ENCODE assay signal across 2 cellular contexts in genomic region chr1:8157765-8158164, GRCh38.
TF ChIP-seq lines count a peak whose summit lies in the region.

No MANE protein-coding gene starts in this region.

TF ChIP-seq in HepG2, 621 proteins besides CTCF, POLR2A, EP300 and RAD21 (continued from another document):
- TF ChIP-seq, protein P1, sequence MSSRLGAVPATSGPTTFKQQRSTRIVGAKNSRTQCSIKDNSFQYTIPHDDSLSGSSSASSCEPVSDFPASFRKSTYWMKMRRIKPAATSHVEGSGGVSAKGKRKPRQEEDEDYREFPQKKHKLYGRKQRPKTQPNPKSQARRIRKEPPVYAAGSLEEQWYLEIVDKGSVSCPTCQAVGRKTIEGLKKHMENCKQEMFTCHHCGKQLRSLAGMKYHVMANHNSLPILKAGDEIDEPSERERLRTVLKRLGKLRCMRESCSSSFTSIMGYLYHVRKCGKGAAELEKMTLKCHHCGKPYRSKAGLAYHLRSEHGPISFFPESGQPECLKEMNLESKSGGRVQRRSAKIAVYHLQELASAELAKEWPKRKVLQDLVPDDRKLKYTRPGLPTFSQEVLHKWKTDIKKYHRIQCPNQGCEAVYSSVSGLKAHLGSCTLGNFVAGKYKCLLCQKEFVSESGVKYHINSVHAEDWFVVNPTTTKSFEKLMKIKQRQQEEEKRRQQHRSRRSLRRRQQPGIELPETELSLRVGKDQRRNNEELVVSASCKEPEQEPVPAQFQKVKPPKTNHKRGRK (CRISPR knock-in tag; IDR thresholded peaks at IDR 0.05), result 0 out of 2 replicates have a peak, but pooled peaks have one; percentile 72
TF ChIP-seq in HepG2: peak in this region for 1.

TF ChIP-seq in H1, 55 proteins besides CTCF, POLR2A, EP300 and RAD21:
- TF ChIP-seq ATF2 (IDR thresholded peaks at IDR 0.05; ENCODE audit: low read length) (no peak), MAFK (IDR thresholded peaks at IDR 0.05; ENCODE audit: low read depth, low read length) (no peak)
